11 cellular contexts compared by ENCODE assay signal in the genomic region with DNA sequence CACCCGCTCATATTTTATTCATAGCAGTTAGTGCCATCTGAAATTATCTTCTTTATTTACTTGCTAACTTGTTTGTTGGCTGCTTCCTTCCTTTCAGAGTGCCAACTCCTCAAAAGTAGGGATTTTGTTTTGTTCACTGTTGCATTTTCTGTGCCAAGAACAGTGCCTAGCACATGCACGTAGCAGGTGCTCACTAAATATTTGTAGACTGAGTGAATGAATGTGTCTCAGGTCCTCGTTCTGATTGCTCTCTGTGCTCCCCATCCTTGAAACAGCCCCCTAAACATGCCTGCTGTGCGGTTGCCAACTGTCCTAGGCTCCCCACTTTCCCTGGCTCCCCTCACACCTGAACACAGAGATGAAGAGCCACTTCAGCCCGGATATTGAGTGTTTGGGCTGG.
DNase-seq lines count a peak whose midpoint lies in the region; ATAC-seq and TF ChIP-seq lines count a peak whose summit lies in the region.
"Had no signal": no experiment of that assay in that cellular context is flagged by ENCODE, and none has a peak within 500 bp of the region (broad histone marks: within the 10 kb centered on the region; RNA-seq: fewer than 3 reads in every experiment).

No MANE protein-coding gene starts in this region.

- ATAC-seq in GM19324 (IDR thresholded peaks at IDR 0.05; ENCODE audit: low FRiP score, unreplicated experiment) (no peak), HG02852 (IDR thresholded peaks at IDR 0.05; ENCODE audit: unreplicated experiment) (no peak)

- TF ChIP-seq CTCF in AG09309 (IDR thresholded peaks at IDR 0.05; ENCODE audit: control insufficient read depth, insufficient read depth, low read depth, low read length, missing control alignments) (no peak), nephron (IDR thresholded peaks at IDR 0.05; ENCODE audit: unreplicated experiment in 3 of 3) (no peak)

- peak overlapping the region; percentile 13 to 55 (median 20) for H3K27ac Mint-ChIP-seq in nephron

- H3K9me3 ChIP-seq in NT2/D1 (ENCODE audit: insufficient read depth, low read length) (no peaks in the 10 kb centered on the region), duodenal mucosa (ENCODE audit: control insufficient read depth in 1 of 2, low read length in 2 of 2) (no peaks in the 10 kb centered on the region)
- H3K9me3 ChIP-seq: adrenal gland had no signal

- H3K4me1 ChIP-seq in NT2/D1 (ENCODE audit: insufficient read depth, insufficient read length): peaks cover 17% of the 10 kb centered on the region
- H3K4me1 ChIP-seq in duodenal mucosa (ENCODE audit: control insufficient read depth in 1 of 2, insufficient read depth in 2 of 2, low read length in 2 of 2): peaks cover 26 to 28% of the 10 kb centered on the region in 2 donors

- peak overlapping the region; percentile 68 for H3K4me3 ChIP-seq in AG09309 (ENCODE audit: control insufficient read depth, low read depth, low read length)
- H3K4me3 ChIP-seq in NT2/D1 (ENCODE audit: insufficient read length, low read depth): peak overlapping the region; percentile 57
- peak overlapping the region; percentile 33 to 83 for H3K4me3 ChIP-seq in duodenal mucosa (ENCODE audit: low read depth in 1 of 2, low read length in 2 of 2)

- H3K9me3 Mint-ChIP-seq in nephron: no peaks in the 10 kb centered on the region

- H3K27ac ChIP-seq in duodenal mucosa (ENCODE audit: low read depth, low read length): no peak overlapping the region

- H3K4me1 Mint-ChIP-seq in nephron: peaks cover 19% of the 10 kb centered on the region

- H3K9ac ChIP-seq in NT2/D1 (ENCODE audit: insufficient read length, low read depth) (peak overlapping the region; percentile 73), duodenal mucosa (ENCODE audit: low read depth in 1 of 2, low read length in 2 of 2) (peak overlapping the region in 1 of 2 donors; percentile 47)

- peak overlapping the region; percentile 84 to 90 (median 90) for H3K4me3 Mint-ChIP-seq in nephron

- peaks cover 26% of the 10 kb centered on the region for H3K36me3 Mint-ChIP-seq in nephron (ENCODE audit: low read depth)

- DNase-seq in AG09309 (ENCODE audit: low read depth): no peak
- DNase-seq in NT2/D1 (ENCODE audit: low read depth, low spot score): no peak
- no peak for DNase-seq in AG20443 (ENCODE audit: low spot score)
- no peak for DNase-seq in NCI-H1417 treated with DMSO at 0.1 percent for 48 hours (lab: John Stamatoyannopoulos, UW)
- DNase-seq: islet precursor cell, KBM-7 had no signal

- peaks cover 4% of the 10 kb centered on the region for H3K27me3 Mint-ChIP-seq in nephron (ENCODE audit: low read depth)

- H3K36me3 ChIP-seq in NT2/D1 (ENCODE audit: insufficient read depth, insufficient read length, low read length) (peaks cover 35% of the 10 kb centered on the region), duodenal mucosa (ENCODE audit: control insufficient read depth in 1 of 2, insufficient read depth in 2 of 2, low read length in 2 of 2) (peaks cover 0 to 6% of the 10 kb centered on the region in 2 donors)

- H3K27me3 ChIP-seq in NT2/D1 (ENCODE audit: insufficient read depth, insufficient read length) (no peaks in the 10 kb centered on the region), duodenal mucosa (ENCODE audit: control insufficient read depth in 1 of 2, insufficient read depth in 2 of 2, low read length in 2 of 2) (no peaks in the 10 kb centered on the region)
- H3K27me3 ChIP-seq: adrenal gland had no signal
